In the genomic region with DNA sequence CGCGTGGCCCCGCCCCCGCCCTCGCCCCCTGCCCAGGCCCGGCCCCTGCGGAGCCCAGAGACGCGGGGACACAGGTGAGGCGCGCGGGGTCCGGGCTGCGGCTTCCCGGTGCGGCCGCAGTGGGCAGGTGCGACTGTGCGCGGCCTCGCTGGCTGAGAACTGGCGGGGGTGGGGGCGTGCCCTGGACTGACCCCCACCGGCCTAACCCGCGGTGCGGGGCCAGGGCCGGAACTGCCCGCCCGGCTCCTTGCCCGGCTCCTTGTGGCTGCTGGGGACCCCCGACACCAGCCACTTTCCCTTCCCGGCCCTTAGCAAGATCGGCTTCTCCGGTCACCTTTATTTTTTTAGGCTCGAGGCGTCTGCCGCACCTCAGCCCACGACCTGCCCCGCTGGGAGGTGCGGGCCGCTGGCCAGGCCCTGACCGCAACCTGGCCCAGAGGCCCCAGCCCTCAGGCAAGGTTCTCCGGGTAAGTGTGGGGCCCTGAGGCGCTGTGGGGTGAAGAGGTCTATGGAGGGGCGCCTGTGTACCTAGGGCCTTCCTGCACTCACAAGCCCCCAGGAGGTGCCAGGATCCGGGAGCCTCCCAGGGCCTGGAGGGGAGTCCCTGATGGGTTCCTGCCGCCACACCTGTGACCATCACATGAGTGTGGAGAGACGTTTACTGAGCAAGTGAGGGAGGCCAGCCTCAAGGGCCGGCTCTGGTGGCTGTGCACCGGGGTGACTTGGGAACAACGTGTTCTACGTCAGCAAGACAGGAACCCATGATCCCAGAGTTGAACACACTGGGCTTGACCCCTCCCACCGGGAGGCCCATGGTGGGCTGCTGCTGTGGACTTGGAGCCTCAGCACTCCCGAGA, we compare ENCODE assay signal across 8 cellular contexts. TPM values are rescaled to one million over a fixed set of nuclear protein-coding genes. Genes with fewer than 3 reads are reported as not detected.
A peak's percentile ranks its signal among the peaks of the same experiment; 100 is the strongest.
DNase-seq lines count a peak whose midpoint lies in the region; ATAC-seq, FAIRE-seq and TF ChIP-seq lines count a peak whose summit lies in the region.

A gene with protein sequence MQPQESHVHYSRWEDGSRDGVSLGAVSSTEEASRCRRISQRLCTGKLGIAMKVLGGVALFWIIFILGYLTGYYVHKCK (plus strand): TSS at position 35 of the 857 bp plus-strand sequence. CDS start 2,625 bp downstream, outside the sequence.

- no peaks in the 10 kb centered on the region for H3K36me3 Mint-ChIP-seq in CD4-positive, alpha-beta T cell (ENCODE audit: low read depth)

- POLR2A ChIA-PET in CD4-positive, alpha-beta T cell (lab: Charles Lee) = interaction anchor here (1.7 kb wide), 1 partner anchor 23 kb away, joined by 7 read pairs; a partner anchor contains a TSS
- POLR2A ChIA-PET in SK-N-SH (lab: Yijun Ruan, JAX) = interaction anchor here (1.4 kb wide), 1 partner anchor 24 kb away, joined by 9 read pairs; a partner anchor contains a TSS

- H3K4me3 ChIP-seq in H7 (ENCODE audit: insufficient read depth, low read depth, low read length) = peak within 1 kb of the TSS; percentile 70
- H3K4me3 ChIP-seq in SK-N-SH (ENCODE audit: low read depth in 2 of 2, low read length in 1 of 2) = peak within 1 kb of the TSS; percentile 61 to 68
- H3K4me3 ChIP-seq in fibroblast of mammary gland (ENCODE audit: control insufficient read depth, low read depth, low read length) = peak within 1 kb of the TSS; percentile 31
- peak within 1 kb of the TSS; percentile 64 for H3K4me3 ChIP-seq in ovary

- TF ChIP-seq POLR2A in ovary (IDR thresholded peaks at IDR 0.05) = no peak

- H3K27ac Mint-ChIP-seq in CD4-positive, alpha-beta T cell = peak within 1 kb of the TSS; percentile 39

- no peak for ATAC-seq in CD4-positive, alpha-beta T cell (ENCODE audit: poor library complexity)

- H3F3A ChIP-seq in SK-N-SH (replicated peaks; ENCODE audit: insufficient read depth) = peaks cover 5% of the 10 kb centered on the region

- TF ChIP-seq RAD21 in SK-N-SH (IDR thresholded peaks at IDR 0.05; ENCODE audit: low read length) = no peak

- intact Hi-C loops in CD4-positive, alpha-beta T cell (cut with DNase I, micrococcal nuclease) = loop anchor here in 1 of 2 experiments (1.0 to 10.0 kb wide), 3 partner anchors 23 to 1248 kb away; a partner anchor contains a TSS
- intact Hi-C loops in ovary (cut with DNase I) = no loop called here

- no peak for TF ChIP-seq EP300 in SK-N-SH (IDR thresholded peaks at IDR 0.05; ENCODE audit: borderline replicate concordance in 1 of 2, low read depth in 1 of 2, low read length in 1 of 2)
- TF ChIP-seq EP300 in ovary (IDR thresholded peaks at IDR 0.05) = no peak

- no peaks in the 10 kb centered on the region for H3K9me3 Mint-ChIP-seq in CD4-positive, alpha-beta T cell

- H3K27me3 Mint-ChIP-seq in CD4-positive, alpha-beta T cell = no peaks in the 10 kb centered on the region

- no peaks in the 10 kb centered on the region for H3K9me2 ChIP-seq in SK-N-SH

- H3K9me3 ChIP-seq in CD4-positive, alpha-beta T cell (ENCODE audit: control insufficient read depth, low read length) = no peaks in the 10 kb centered on the region
- H3K9me3 ChIP-seq in SK-N-SH (no peaks in the 10 kb centered on the region), ovary (no peaks in the 10 kb centered on the region)

- H3K79me2 ChIP-seq in SK-N-SH (ENCODE audit: insufficient read depth) = no peaks in the 10 kb centered on the region

- H4K20me1 ChIP-seq in SK-N-SH (ENCODE audit: insufficient read depth) = no peaks in the 10 kb centered on the region

- H2AFZ ChIP-seq in SK-N-SH (ENCODE audit: low read depth) = no peak within 1 kb of the TSS

- no peaks in the 10 kb centered on the region for H3K27me3 ChIP-seq in CD4-positive, alpha-beta T cell (ENCODE audit: control insufficient read depth, insufficient read depth, low read length)
- H3K27me3 ChIP-seq in H7 (ENCODE audit: control insufficient read depth, insufficient read depth, low read length) = peaks cover 11% of the 10 kb centered on the region
- H3K27me3 ChIP-seq in SK-N-SH (ENCODE audit: insufficient read depth) = no peaks in the 10 kb centered on the region
- no peaks in the 10 kb centered on the region for H3K27me3 ChIP-seq in ovary

- no peak for FAIRE-seq in HTR-8/SVneo (lab: Jason Lieb, UNC)

- no peak for DNase-seq in CD4-positive, alpha-beta T cell
- DNase-seq in H7 = no peak
- DNase-seq in SK-N-SH = no peak
- no peak for DNase-seq in fibroblast of mammary gland (ENCODE audit: low read depth)
- DNase-seq in ovary = peak in 3 of 5 donors; percentile 39 to 54 (median 44)
- no peak for DNase-seq in HPDE6-E6E7 (ENCODE audit: extremely low spot score)
- DNase-seq in putamen (ENCODE audit: low spot score) = no peak
- DNase-seq in HTR-8/SVneo (ENCODE audit: insufficient read length, low spot score) = no peak

- 76% methylated on average over 13 of the region's 55 CpGs for whole genome bisulfite sequencing in SK-N-SH (ENCODE audit: low lambda C conversion rate)
- 23 to 37% (median 26%) methylated on average over 34 to 55 of the region's 55 CpGs for WGBS in ovary, 3 donors

- CTCF ChIA-PET in CD4-positive, alpha-beta T cell (lab: Charles Lee) = no interaction called here
- CTCF ChIA-PET in SK-N-SH (lab: Yijun Ruan, JAX) = interaction anchor here (0.9 to 1.7 kb wide), 2 partner anchors 24 to 48 kb away, joined by 3 to 4 read pairs; a partner anchor contains a TSS

- no peaks in the 10 kb centered on the region; the same call in 1 of the 2 replicates for H3K36me3 ChIP-seq in H7 (replicated peaks; ENCODE audit: control insufficient read depth, insufficient read depth, low read length)
- H3K36me3 ChIP-seq in SK-N-SH (replicated peaks in 1 of 2; ENCODE audit: control insufficient read depth in 1 of 2, insufficient read depth in 2 of 2, low read length in 1 of 2) = no peaks in the 10 kb centered on the region
- H3K36me3 ChIP-seq in ovary = no peaks in the 10 kb centered on the region

- peaks cover 0 to 58% of the 10 kb centered on the region in 2 experiments; a peak in 1 of 4 replicates for H3K4me1 ChIP-seq in SK-N-SH (ENCODE audit: control insufficient read depth in 1 of 2, insufficient read depth in 2 of 2, low read depth in 1 of 2, low read length in 1 of 2)
- H3K4me1 ChIP-seq in ovary (ENCODE audit: insufficient read depth) = peaks cover 17% of the 10 kb centered on the region

- TF ChIP-seq CTCF in CD4-positive, alpha-beta T cell (IDR thresholded peaks at IDR 0.05) = no peak
- TF ChIP-seq CTCF in SK-N-SH (IDR thresholded peaks at IDR 0.05) = no peak
- TF ChIP-seq CTCF in fibroblast of mammary gland (conservative IDR thresholded peaks at IDR 0.05; ENCODE audit: control insufficient read depth, insufficient read depth, low read depth, low read length) = no peak
- TF ChIP-seq CTCF in ovary (IDR thresholded peaks at IDR 0.05) = no peak

- peak within 1 kb of the TSS; percentile 80 for H3K4me3 Mint-ChIP-seq in CD4-positive, alpha-beta T cell

- peak within 1 kb of the TSS; percentile 7 for H3K27ac ChIP-seq in CD4-positive, alpha-beta T cell (ENCODE audit: low read depth, low read length)
- peak within 1 kb of the TSS in 1 of 2 experiments; percentile 92; a peak in 2 of 4 replicates for H3K27ac ChIP-seq in SK-N-SH (ENCODE audit: low read depth in 2 of 2, low read length in 1 of 2)
- peak within 1 kb of the TSS; percentile 70 to 90 for H3K27ac ChIP-seq in ovary

- H3K4me2 ChIP-seq in SK-N-SH = peak within 1 kb of the TSS; percentile 81

- H3K4me1 Mint-ChIP-seq in CD4-positive, alpha-beta T cell (ENCODE audit: low read depth) = peaks cover 5% of the 10 kb centered on the region

- H3K9ac ChIP-seq in SK-N-SH = peak within 1 kb of the TSS; percentile 54; the same call in 1 of the 2 replicates

TF ChIP-seq in SK-N-SH, 30 proteins besides CTCF, POLR2A, EP300 and RAD21:
- TF ChIP-seq, protein P1, sequence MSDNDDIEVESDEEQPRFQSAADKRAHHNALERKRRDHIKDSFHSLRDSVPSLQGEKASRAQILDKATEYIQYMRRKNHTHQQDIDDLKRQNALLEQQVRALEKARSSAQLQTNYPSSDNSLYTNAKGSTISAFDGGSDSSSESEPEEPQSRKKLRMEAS (IDR thresholded peaks at IDR 0.05; ENCODE audit: low read depth) = no peak
- TF ChIP-seq SMC3 (IDR thresholded peaks at IDR 0.05; ENCODE audit: low read depth, low read length) (no peak), RFX5 (IDR thresholded peaks at IDR 0.05; ENCODE audit: low read length) (no peak)
- TF ChIP-seq, protein P2, sequence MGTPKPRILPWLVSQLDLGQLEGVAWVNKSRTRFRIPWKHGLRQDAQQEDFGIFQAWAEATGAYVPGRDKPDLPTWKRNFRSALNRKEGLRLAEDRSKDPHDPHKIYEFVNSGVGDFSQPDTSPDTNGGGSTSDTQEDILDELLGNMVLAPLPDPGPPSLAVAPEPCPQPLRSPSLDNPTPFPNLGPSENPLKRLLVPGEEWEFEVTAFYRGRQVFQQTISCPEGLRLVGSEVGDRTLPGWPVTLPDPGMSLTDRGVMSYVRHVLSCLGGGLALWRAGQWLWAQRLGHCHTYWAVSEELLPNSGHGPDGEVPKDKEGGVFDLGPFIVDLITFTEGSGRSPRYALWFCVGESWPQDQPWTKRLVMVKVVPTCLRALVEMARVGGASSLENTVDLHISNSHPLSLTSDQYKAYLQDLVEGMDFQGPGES (IDR thresholded peaks at IDR 0.05; ENCODE audit: low read depth, low read length) = no peak

RNA-seq across cellular contexts. Expression of the gene that starts here (rescaled TPM):
- 1 to 10 TPM; 1.8 to 2.6 TPM for total RNA-seq in CD4-positive, alpha-beta T cell
- 5.0 and 6.5 TPM in 2 replicates for total RNA-seq in H7 (2014; rRNA removed; shearing (Covaris generic))
- 5.9 and 6.1 TPM in 2 replicates for polyA plus RNA-seq in SK-N-SH (2012; rRNA removed)
- polyA plus RNA-seq in SK-N-SH (2012; cell fraction: cytosol; rRNA removed) = 3.7 and 5.5 TPM in 2 replicates
- 2.6 and 4.2 TPM in 2 replicates for polyA plus RNA-seq in SK-N-SH (2012; cell fraction: nucleus; rRNA removed)
- 10 to 100 TPM in 6 of 7 donors, 1 to 10 TPM in 1; 7.1 to 22.1 (median 21.4) TPM for total RNA-seq in ovary
- 10 to 100 TPM in 1 of 2 donors, not detected in 1; 10.7 TPM for polyA plus RNA-seq in ovary

Comparison
In these comparisons a context has a peak if more than half of its experiments do, and no peak if none do; other contexts are left out.
1. DNase-seq: peak in ovary (3 of 5); none in CD4-positive, alpha-beta T cell (0 of 10), H7 (single experiment), SK-N-SH (single experiment), fibroblast of mammary gland (single experiment), HPDE6-E6E7 (single experiment), putamen (single experiment) and HTR-8/SVneo (single experiment).
2. Peak in every context shown above with its lines, with median percentiles within 50 percentile points of each other: H3K4me3 ChIP-seq.